Comparison of ENCODE assay signal across 9 cellular contexts in the genomic region with DNA sequence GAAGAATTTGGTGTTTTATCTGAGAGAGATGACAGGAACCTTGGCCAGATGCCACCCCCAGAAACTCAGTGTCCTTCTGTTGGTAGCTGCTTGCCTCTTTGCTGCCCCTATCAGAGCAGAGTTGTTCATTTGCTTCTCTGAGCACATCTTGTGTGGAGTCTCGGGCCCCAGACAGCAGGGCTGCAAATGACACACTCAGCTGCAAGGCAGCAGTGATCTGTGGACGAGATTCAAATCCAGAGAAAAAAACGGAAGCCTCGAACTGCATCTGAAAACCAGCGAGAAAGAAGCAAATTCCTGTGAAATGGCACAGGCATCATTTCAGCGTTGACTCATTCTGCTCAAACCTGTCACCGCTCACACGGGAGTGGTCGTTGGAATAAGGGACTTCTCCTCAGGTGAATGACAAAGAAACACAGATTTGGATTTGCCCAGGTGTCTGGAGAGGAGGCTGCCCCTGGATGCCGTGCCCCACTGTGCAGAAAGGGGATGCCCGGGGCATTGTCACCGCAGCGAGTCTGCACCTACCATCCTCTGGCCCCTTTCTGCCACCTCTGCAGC.
DNase-seq lines count a peak whose midpoint lies in the region; ATAC-seq and TF ChIP-seq lines count a peak whose summit lies in the region.
"Had no signal": no experiment of that assay in that cellular context is flagged by ENCODE, and none has a peak within 500 bp of the region (broad histone marks: within the 10 kb centered on the region; RNA-seq: fewer than 3 reads in every experiment).

No MANE protein-coding gene starts in this region.

- WGBS in smooth muscle cell (ENCODE audit: low lambda C conversion rate): 66% methylated on average over 13 of the region's 13 CpGs

- ATAC-seq in GM19455 (IDR thresholded peaks at IDR 0.05; ENCODE audit: unreplicated experiment): peak; percentile 15

- H3K36me3 ChIP-seq in KMS-11 (ENCODE audit: insufficient read depth): no peaks in the 10 kb centered on the region
- no peaks in the 10 kb centered on the region for H3K36me3 ChIP-seq in smooth muscle cell (ENCODE audit: low read depth)
- H3K36me3 ChIP-seq in MG63: no peaks in the 10 kb centered on the region
- H3K36me3 ChIP-seq: cardiac muscle cell had no signal

- H3K9ac ChIP-seq in KMS-11 (peak overlapping the region; percentile 73), smooth muscle cell (ENCODE audit: low read depth) (no peak overlapping the region)

- H3K4me1 ChIP-seq in KMS-11 (ENCODE audit: low read depth, poor library complexity, severe bottlenecking): peaks cover 49% of the 10 kb centered on the region
- H3K4me1 ChIP-seq in smooth muscle cell (ENCODE audit: low read depth): no peaks in the 10 kb centered on the region

- peak overlapping the region; percentile 70 for H2AFZ ChIP-seq in KMS-11 (ENCODE audit: low read depth)
- no peak overlapping the region for H2AFZ ChIP-seq in smooth muscle cell (ENCODE audit: low read depth)

- H3K27me3 ChIP-seq in KMS-11 (ENCODE audit: insufficient read depth, low read depth) (no peaks in the 10 kb centered on the region), smooth muscle cell (ENCODE audit: low read depth) (no peaks in the 10 kb centered on the region), MG63 (no peaks in the 10 kb centered on the region)
- H3K27me3 ChIP-seq: cardiac muscle cell had no signal

- DNase-seq in A172 (ENCODE audit: low spot score): peak; percentile 20
- peak; percentile 69 for DNase-seq in activated T-cell treated with anti-CD3 and anti-CD28 coated beads, Interleukin-2, amount 50 U/mL, for 1 hour
- DNase-seq in midbrain (lab: John Stamatoyannopoulos, UW): peak; percentile 28
- peak in 21 of 49 donors; percentile 10 to 58 (median 30) for DNase-seq in substantia nigra (lab: John Stamatoyannopoulos, UW)
- DNase-seq in smooth muscle cell (lab: John Stamatoyannopoulos, UW; ENCODE audit: unreplicated experiment): no peak
- no peak for DNase-seq in MG63

- no peak for TF ChIP-seq CTCF in KMS-11 (conservative IDR thresholded peaks at IDR 0.05; ENCODE audit: low read depth, low read length)
- TF ChIP-seq CTCF in smooth muscle cell (IDR thresholded peaks at IDR 0.05; ENCODE audit: borderline replicate concordance, insufficient read depth, poor library complexity, severe bottlenecking): no peak

- H3K4me2 ChIP-seq in KMS-11 (peak overlapping the region; percentile 94), smooth muscle cell (no peak overlapping the region)

- no peaks in the 10 kb centered on the region for H4K20me1 ChIP-seq in KMS-11 (ENCODE audit: insufficient read depth)
- H4K20me1 ChIP-seq in smooth muscle cell (ENCODE audit: low read depth): no peaks in the 10 kb centered on the region

- H3K9me3 ChIP-seq in smooth muscle cell (replicated peaks; ENCODE audit: low read depth) (no peaks in the 10 kb centered on the region), MG63 (no peaks in the 10 kb centered on the region)

- no peaks in the 10 kb centered on the region for H3K79me2 ChIP-seq in KMS-11 (ENCODE audit: insufficient read depth, low read depth)
- no peaks in the 10 kb centered on the region for H3K79me2 ChIP-seq in smooth muscle cell (ENCODE audit: low read depth)

- no peaks in the 10 kb centered on the region for H3F3A ChIP-seq in smooth muscle cell (ENCODE audit: low read depth)

- peak overlapping the region; percentile 96 for H3K27ac ChIP-seq in KMS-11
- H3K27ac ChIP-seq in substantia nigra (ENCODE audit: low read depth, low read length, poor library complexity, severe bottlenecking): peak overlapping the region; percentile 47
- no peak overlapping the region for H3K27ac ChIP-seq in smooth muscle cell (ENCODE audit: low read depth)
- H3K27ac ChIP-seq: cardiac muscle cell had no signal

- H3K4me3 ChIP-seq in KMS-11 (IDR thresholded peaks at IDR 0.05; ENCODE audit: insufficient read depth, low read depth, low read length) (peak overlapping the region; percentile 59), smooth muscle cell (no peak overlapping the region), MG63 (no peak overlapping the region)
- H3K4me3 ChIP-seq: cardiac muscle cell had no signal

Comparison
In these comparisons a context has a peak if more than half of its experiments do, and no peak if none do; other contexts are left out.
1. DNase-seq: peak in A172 (single experiment), activated T-cell treated with anti-CD3 and anti-CD28 coated beads, Interleukin-2, amount 50 U/mL, for 1 hour (single experiment) and midbrain (single experiment); none in smooth muscle cell (single experiment) and MG63 (single experiment).